ENCODE assay signal across 24 cellular contexts in genomic region chr4:145420595-145421214, GRCh38.
DNase-seq lines count a peak whose midpoint lies in the region; ATAC-seq, FAIRE-seq and TF ChIP-seq lines count a peak whose summit lies in the region.
"Had no signal": no experiment of that assay in that cellular context is flagged by ENCODE, and none has a peak within 500 bp of the region (broad histone marks: within the 10 kb centered on the region; RNA-seq: fewer than 3 reads in every experiment).

No MANE protein-coding gene starts in this region.

- peak; percentile 98 for ATAC-seq in left lobe of liver
- no peak for ATAC-seq in GM19328 (IDR thresholded peaks at IDR 0.05; ENCODE audit: unreplicated experiment)
- ATAC-seq: GM23338, Panc1, SK-N-SH treated with all-trans-retinoic acid at 6 μM for 48 hours had no signal

- no peak for FAIRE-seq in GM12892 (lab: Jason Lieb, UNC)
- FAIRE-seq: D721Med had no signal

- H3K4me3 ChIP-seq in choroid plexus epithelial cell (ENCODE audit: low read depth, low read length), result no peak overlapping the region
- H3K4me3 ChIP-seq: GM23338, HAP-1 had no signal

- TF ChIP-seq CTCF in choroid plexus epithelial cell (conservative IDR thresholded peaks at IDR 0.05; ENCODE audit: low read depth, low read length), result no peak

- TF ChIP-seq POLR2A in GM12892 (IDR thresholded peaks at IDR 0.05; ENCODE audit: low read depth, low read length), result no peak

- peak; percentile 37 for DNase-seq in ELF-1 (ENCODE audit: low read depth, low spot score)
- DNase-seq in choroid plexus epithelial cell (ENCODE audit: low read depth), result peak; percentile 7
- peak; percentile 76 for DNase-seq in left lobe of liver (ENCODE audit: low spot score)
- DNase-seq in renal cortical epithelial cell (ENCODE audit: low read depth), result peak; percentile 50
- no peak for DNase-seq in D341Med (ENCODE audit: low spot score)
- no peak for DNase-seq in GM12892 (ENCODE audit: insufficient read length)
- DNase-seq: AML-193; C1 segment of cervical spinal cord; CD8-positive, alpha-beta memory T cell; EL; KG1; NCI-H1092 treated with DMSO at 0.1 percent for 48 hours; NCI-H146; NCI-H2029 treated with DMSO at 0.1 percent for 48 hours; NCI-H345; NCI-H524; NCI-H774; NK-92 treated with Interleukin-12 subunit alpha and Interleukin-12 subunit beta, amount 100 ng/mL, for 24 hours had no signal

Comparison
In these comparisons a context has a peak if more than half of its experiments do, and no peak if none do; other contexts are left out.
1. DNase-seq: peak in ELF-1 (single experiment), choroid plexus epithelial cell (single experiment), left lobe of liver (single experiment) and renal cortical epithelial cell (single experiment); none in D341Med (single experiment) and GM12892 (single experiment).